In genomic region chr17:15475620-15476354, GRCh38 we compare ENCODE assay signal across 16 cellular contexts. TPM values are rescaled to one million over a fixed set of nuclear protein-coding genes. Genes with fewer than 3 reads are reported as not detected.
DNase-seq lines count a peak whose midpoint lies in the region; ATAC-seq, FAIRE-seq and TF ChIP-seq lines count a peak whose summit lies in the region.
"Had no signal": no experiment of that assay in that cellular context is flagged by ENCODE, and none has a peak within 500 bp of the region (broad histone marks: within the 10 kb centered on the region; RNA-seq: fewer than 3 reads in every experiment).

No MANE protein-coding gene starts in this region.

- H2AFZ ChIP-seq in astrocyte (ENCODE audit: low read depth, low read length) (no peak overlapping the region), Karpas-422 (ENCODE audit: low read length) (no peak overlapping the region)

- FAIRE-seq in astrocyte (lab: Jason Lieb, UNC), result peak; percentile 67

- H3K79me2 ChIP-seq in astrocyte (ENCODE audit: insufficient read depth, low read length), result no peaks in the 10 kb centered on the region
- no peaks in the 10 kb centered on the region for H3K79me2 ChIP-seq in Karpas-422 (ENCODE audit: low read length)

- peaks cover 13% of the 10 kb centered on the region for H3K4me1 Mint-ChIP-seq in astrocyte (ENCODE audit: low read depth, unreplicated experiment)

- H3K27me3 ChIP-seq in astrocyte (ENCODE audit: insufficient read depth, low read length) (no peaks in the 10 kb centered on the region), Karpas-422 (ENCODE audit: low read length) (no peaks in the 10 kb centered on the region)
- H3K27me3 ChIP-seq: neutrophil had no signal

- no peak overlapping the region for H3K4me2 ChIP-seq in astrocyte (ENCODE audit: low read length)
- H3K4me2 ChIP-seq in Karpas-422 (ENCODE audit: low read depth, low read length, poor library complexity, severe bottlenecking), result no peak overlapping the region

- H3K9me3 Mint-ChIP-seq in astrocyte (ENCODE audit: unreplicated experiment), result no peaks in the 10 kb centered on the region
- H3K9me3 Mint-ChIP-seq: activated CD4-positive, alpha-beta T cell treated with anti-CD3 and anti-CD28 coated beads, Interleukin-2, amount 10 ng/mL, durations not matched to agents 24 days and 14 days; effector memory CD8-positive, alpha-beta T cell; H9; T-helper 2 cell treated with Interferon-gamma antibody and Interleukin-4, amounts not matched to agents 5 μg/mL and 100 μg/mL, for 36 hours had no signal

- H3K9me2 ChIP-seq in Karpas-422 (replicated peaks; ENCODE audit: insufficient read depth, low read length), result no peaks in the 10 kb centered on the region

- DNase-seq in AG20443 (ENCODE audit: low spot score), result peak; percentile 67
- peak; percentile 72 for DNase-seq in astrocyte (ENCODE audit: low read depth)
- DNase-seq in foreskin fibroblast, result peak; percentile 57 to 76
- peak; percentile 51 for DNase-seq in renal cortical epithelial cell (ENCODE audit: low read depth)
- no peak for DNase-seq in NCI-H345 (lab: John Stamatoyannopoulos, UW)
- no peak for DNase-seq in Karpas-422
- DNase-seq in NCI-H510A (lab: John Stamatoyannopoulos, UW), result no peak
- DNase-seq: activated CD4-positive, alpha-beta T cell treated with anti-CD3 and anti-CD28 coated beads, Interleukin-2, amount 10 ng/mL, durations not matched to agents 24 days and 14 days; amygdala; effector memory CD8-positive, alpha-beta T cell; H9; mesendoderm; NCI-H2081 treated with DMSO at 0.1 percent for 48 hours had no signal

- no peak overlapping the region for H3K27ac Mint-ChIP-seq in astrocyte (ENCODE audit: unreplicated experiment)
- H3K27ac Mint-ChIP-seq: activated CD4-positive, alpha-beta T cell treated with anti-CD3 and anti-CD28 coated beads, Interleukin-2, amount 10 ng/mL, durations not matched to agents 24 days and 14 days; effector memory CD8-positive, alpha-beta T cell; T-helper 2 cell treated with Interferon-gamma antibody and Interleukin-4, amounts not matched to agents 5 μg/mL and 100 μg/mL, for 36 hours had no signal

- peaks cover 7% of the 10 kb centered on the region for H3K4me1 ChIP-seq in astrocyte (ENCODE audit: insufficient read depth, low read length)
- 0 out of 2 replicates have a peak, but pooled peaks cover 3% of the 10 kb centered on the region for H3K4me1 ChIP-seq in Karpas-422 (ENCODE audit: low read length)

- peaks cover 5% of the 10 kb centered on the region for H3K36me3 Mint-ChIP-seq in astrocyte (ENCODE audit: low read depth, unreplicated experiment)

- no peak for ATAC-seq in HG03342 (IDR thresholded peaks at IDR 0.05; ENCODE audit: unreplicated experiment)
- ATAC-seq: effector memory CD8-positive, alpha-beta T cell had no signal

- H3K9me3 ChIP-seq in astrocyte (ENCODE audit: insufficient read depth, low read depth, low read length) (no peaks in the 10 kb centered on the region), Karpas-422 (ENCODE audit: low read length) (no peaks in the 10 kb centered on the region)
- H3K9me3 ChIP-seq: neutrophil had no signal

- no peak overlapping the region for H3K4me3 Mint-ChIP-seq in astrocyte (ENCODE audit: unreplicated experiment)
- H3K4me3 Mint-ChIP-seq: activated CD4-positive, alpha-beta T cell treated with anti-CD3 and anti-CD28 coated beads, Interleukin-2, amount 10 ng/mL, durations not matched to agents 24 days and 14 days; effector memory CD8-positive, alpha-beta T cell; H9; T-helper 2 cell treated with Interferon-gamma antibody and Interleukin-4, amounts not matched to agents 5 μg/mL and 100 μg/mL, for 36 hours had no signal

- H3K4me3 ChIP-seq in astrocyte (ENCODE audit: insufficient read depth, low read depth, low read length), result no peak overlapping the region
- H3K4me3 ChIP-seq in foreskin fibroblast (ENCODE audit: low read depth in 1 of 2, low read length in 2 of 2), result no peak overlapping the region
- H3K4me3 ChIP-seq in Karpas-422 (ENCODE audit: low read length), result no peak overlapping the region

- H3K36me3 ChIP-seq in astrocyte (ENCODE audit: insufficient read depth, low read length) (no peaks in the 10 kb centered on the region), Karpas-422 (ENCODE audit: insufficient read depth, low read length) (no peaks in the 10 kb centered on the region)
- H3K36me3 ChIP-seq: neutrophil had no signal

- no peaks in the 10 kb centered on the region for H3K27me3 Mint-ChIP-seq in astrocyte (ENCODE audit: low read depth, unreplicated experiment)
- H3K27me3 Mint-ChIP-seq: activated CD4-positive, alpha-beta T cell treated with anti-CD3 and anti-CD28 coated beads, Interleukin-2, amount 10 ng/mL, durations not matched to agents 24 days and 14 days; effector memory CD8-positive, alpha-beta T cell had no signal

- H4K20me1 ChIP-seq in astrocyte (ENCODE audit: insufficient read depth, low read length) (peaks cover 4% of the 10 kb centered on the region), Karpas-422 (ENCODE audit: insufficient read depth, low read depth, low read length) (no peaks in the 10 kb centered on the region)

- H3K27ac ChIP-seq in astrocyte (ENCODE audit: low read depth, low read length), result no peak overlapping the region
- H3K27ac ChIP-seq in Karpas-422 (ENCODE audit: low read length), result no peak overlapping the region
- H3K27ac ChIP-seq: neutrophil had no signal

- H3K9ac ChIP-seq in astrocyte (ENCODE audit: low read length) (no peak overlapping the region), Karpas-422 (ENCODE audit: low read length) (no peak overlapping the region)

- TF ChIP-seq CTCF in astrocyte (IDR thresholded peaks at IDR 0.05; ENCODE audit: insufficient read depth, low read depth, low read length), result no peak
- TF ChIP-seq CTCF in foreskin fibroblast (IDR thresholded peaks at IDR 0.05; ENCODE audit: low read depth, low read length), result no peak

RNA-seq across cellular contexts. Expression of gene CDRT4, which starts 8.4 kb away (rescaled TPM):
- 6.2 and 8.8 TPM in 2 replicates for total RNA-seq in astrocyte
- 1.2 TPM in 1 of 2 replicates, not detected in the other for total RNA-seq in renal cortical epithelial cell
- total RNA-seq in Karpas-422 (2014; rRNA removed; shearing (Covaris generic); ENCODE audit: low replicate concordance), result 11.7 and 13.6 TPM in 2 replicates

Comparison
In these comparisons a context has a peak if more than half of its experiments do, and no peak if none do; other contexts are left out.
1. DNase-seq: peak in AG20443 (single experiment), astrocyte (single experiment), foreskin fibroblast (2 of 2) and renal cortical epithelial cell (single experiment); none in NCI-H345 (single experiment), Karpas-422 (single experiment) and NCI-H510A (single experiment).